27 cellular contexts compared by ENCODE assay signal in genomic region chr7:40598915-40599314, GRCh38.
DNase-seq lines count a peak whose midpoint lies in the region; ATAC-seq and TF ChIP-seq lines count a peak whose summit lies in the region.
"Had no signal": no experiment of that assay in that cellular context is flagged by ENCODE, and none has a peak within 500 bp of the region (broad histone marks: within the 10 kb centered on the region; RNA-seq: fewer than 3 reads in every experiment).

No MANE protein-coding gene starts in this region.

- CTCF ChIA-PET in activated CD8-positive, alpha-beta T cell treated with anti-CD3 and anti-CD28 coated beads, Interleukin-2, amount 10 ng/mL, durations not matched to agents 7 days and 5 days (lab: Charles Lee): interaction anchor here (0.8 kb wide), 1 partner anchor 270 kb away, joined by 3 read pairs; no protein-coding TSS in a partner anchor

- POLR2A ChIA-PET in activated CD8-positive, alpha-beta T cell treated with anti-CD3 and anti-CD28 coated beads, Interleukin-2, amount 10 ng/mL, durations not matched to agents 7 days and 5 days (lab: Charles Lee): no interaction called here

- peaks cover 18 to 21% (median 19%) of the 10 kb centered on the region in 10 experiments for H3K4me1 ChIP-seq in BLaER1 treated with 17β-estradiol and CSF1 and Interleukin-3, amounts not matched to agents 10 nM and 100 nM
- no peaks in the 10 kb centered on the region for H3K4me1 ChIP-seq in Peyer's patch
- H3K4me1 ChIP-seq: HAP-1, left ventricle myocardium inferior had no signal

- intact Hi-C loops in left cardiac atrium (cut with DNase I): no loop called here

- H3K9me3 ChIP-seq in BLaER1 treated with 17β-estradiol and CSF1 and Interleukin-3, amounts not matched to agents 10 nM and 100 nM (replicated peaks in 1 of 11): peaks cover 0 to 13% (median 8%) of the 10 kb centered on the region in 11 experiments; a peak in 14 of 22 replicates
- H3K9me3 ChIP-seq in Peyer's patch: no peaks in the 10 kb centered on the region
- H3K9me3 ChIP-seq: HAP-1, SK-N-SH, tibial nerve had no signal

- no peaks in the 10 kb centered on the region for H3K36me3 Mint-ChIP-seq in activated CD8-positive, alpha-beta T cell treated with anti-CD3 and anti-CD28 coated beads, Interleukin-2, amount 10 ng/mL, durations not matched to agents 7 days and 5 days (ENCODE audit: low read depth)
- H3K36me3 Mint-ChIP-seq: naive B cell had no signal

- H4K20me1 ChIP-seq in BLaER1 treated with 17β-estradiol and CSF1 and Interleukin-3, amounts not matched to agents 10 nM and 100 nM: no peaks in the 10 kb centered on the region

- H3K9ac ChIP-seq in BLaER1 treated with 17β-estradiol and CSF1 and Interleukin-3, amounts not matched to agents 10 nM and 100 nM: no peak overlapping the region
- H3K9ac ChIP-seq: SK-N-SH had no signal

- H3K27ac Mint-ChIP-seq in activated CD8-positive, alpha-beta T cell treated with anti-CD3 and anti-CD28 coated beads, Interleukin-2, amount 10 ng/mL, durations not matched to agents 7 days and 5 days: no peak overlapping the region
- H3K27ac Mint-ChIP-seq: activated CD4-positive, alpha-beta T cell treated with anti-CD3 and anti-CD28 coated beads, Interleukin-2, amount 10 ng/mL, durations not matched to agents 24 days and 14 days; activated T-helper 1 cell treated with anti-CD3 and anti-CD28 coated beads, Interleukin-12 subunit alpha, Interleukin-12 subunit beta, Interleukin-2, Interleukin-4 antibody, amounts not matched to agents 30 ng/mL and 10 ng/mL and 1 ng/mL, durations not matched to agents 14 hours and 24 hours and 36 hours; naive B cell had no signal

- DNase-seq in Jurkat, Clone E6-1 (ENCODE audit: low read depth, low spot score): peak; percentile 58
- DNase-seq in NOMO-1 (lab: John Stamatoyannopoulos, UW; ENCODE audit: unreplicated experiment in 2 of 2) (peak; percentile 67 to 74), Peyer's patch (no peak), left cardiac atrium (no peak)
- DNase-seq in activated CD8-positive, alpha-beta T cell treated with anti-CD3 and anti-CD28 coated beads, Interleukin-2, amount 10 ng/mL, durations not matched to agents 7 days and 5 days: peak; percentile 30
- DNase-seq: activated CD4-positive, alpha-beta T cell treated with anti-CD3 and anti-CD28 coated beads, Interleukin-2, amount 10 ng/mL, durations not matched to agents 24 days and 14 days; activated naive CD4-positive, alpha-beta T cell treated with anti-CD3 and anti-CD28 coated beads, Interleukin-2, amount 50 U/mL, for 16 hours; DMS53; effector CD4-positive, alpha-beta T cell; left ventricle myocardium inferior; naive B cell; NCI-H1417; NCI-H2029 treated with DMSO at 0.1 percent for 48 hours; NCI-H226; NCI-H69; occipital lobe; OCI-M1; SK-N-SH; stimulated activated CD8-positive, alpha-beta memory T cell treated with anti-CD3 and anti-CD28 coated beads, Interleukin-4, amount 100 ng/mL, for 48 hours had no signal

- no peak overlapping the region for H3K4me3 Mint-ChIP-seq in activated CD8-positive, alpha-beta T cell treated with anti-CD3 and anti-CD28 coated beads, Interleukin-2, amount 10 ng/mL, durations not matched to agents 7 days and 5 days
- H3K4me3 Mint-ChIP-seq: activated CD4-positive, alpha-beta T cell treated with anti-CD3 and anti-CD28 coated beads, Interleukin-2, amount 10 ng/mL, durations not matched to agents 24 days and 14 days; activated T-helper 1 cell treated with anti-CD3 and anti-CD28 coated beads, Interleukin-12 subunit alpha, Interleukin-12 subunit beta, Interleukin-2, Interleukin-4 antibody, amounts not matched to agents 30 ng/mL and 10 ng/mL and 1 ng/mL, durations not matched to agents 14 hours and 24 hours and 36 hours; naive B cell had no signal

- no peaks in the 10 kb centered on the region for H3K27me3 ChIP-seq in BLaER1 treated with 17β-estradiol and CSF1 and Interleukin-3, amounts not matched to agents 10 nM and 100 nM
- no peaks in the 10 kb centered on the region for H3K27me3 ChIP-seq in Peyer's patch
- H3K27me3 ChIP-seq: tibial nerve had no signal

- no peak for TF ChIP-seq POLR2A in Peyer's patch (IDR thresholded peaks at IDR 0.05)

- H3K27ac ChIP-seq in BLaER1 treated with 17β-estradiol and CSF1 and Interleukin-3, amounts not matched to agents 10 nM and 100 nM: no peak overlapping the region
- H3K27ac ChIP-seq in Peyer's patch: no peak overlapping the region
- H3K27ac ChIP-seq: epithelial cell of prostate, left ventricle myocardium inferior, tibial nerve, VCaP had no signal

- peak; percentile 15 for ATAC-seq in activated CD8-positive, alpha-beta T cell treated with anti-CD3 and anti-CD28 coated beads, Interleukin-2, amount 10 ng/mL, durations not matched to agents 7 days and 5 days
- ATAC-seq in HG03521 (IDR thresholded peaks at IDR 0.05; ENCODE audit: unreplicated experiment) (no peak), GM21390 (IDR thresholded peaks at IDR 0.05; ENCODE audit: unreplicated experiment) (no peak), left cardiac atrium (no peak)

- H3K9me3 Mint-ChIP-seq in activated CD8-positive, alpha-beta T cell treated with anti-CD3 and anti-CD28 coated beads, Interleukin-2, amount 10 ng/mL, durations not matched to agents 7 days and 5 days (ENCODE audit: insufficient read depth): no peaks in the 10 kb centered on the region
- H3K9me3 Mint-ChIP-seq: activated T-helper 1 cell treated with anti-CD3 and anti-CD28 coated beads, Interleukin-12 subunit alpha, Interleukin-12 subunit beta, Interleukin-2, Interleukin-4 antibody, amounts not matched to agents 30 ng/mL and 10 ng/mL and 1 ng/mL, durations not matched to agents 14 hours and 24 hours and 36 hours had no signal

- no peak overlapping the region for H3K4me3 ChIP-seq in BLaER1 treated with 17β-estradiol and CSF1 and Interleukin-3, amounts not matched to agents 10 nM and 100 nM
- no peak overlapping the region for H3K4me3 ChIP-seq in Jurkat, Clone E6-1 (ENCODE audit: low read length)
- H3K4me3 ChIP-seq in Peyer's patch: no peak overlapping the region
- H3K4me3 ChIP-seq: HAP-1, left ventricle myocardium inferior, tibial nerve had no signal

- peaks cover 22% of the 10 kb centered on the region for H3K4me1 Mint-ChIP-seq in activated CD8-positive, alpha-beta T cell treated with anti-CD3 and anti-CD28 coated beads, Interleukin-2, amount 10 ng/mL, durations not matched to agents 7 days and 5 days (ENCODE audit: low read depth)
- H3K4me1 Mint-ChIP-seq: activated CD4-positive, alpha-beta T cell treated with anti-CD3 and anti-CD28 coated beads, Interleukin-2, amount 10 ng/mL, durations not matched to agents 24 days and 14 days had no signal

- peaks cover 10% of the 10 kb centered on the region for H3K27me3 Mint-ChIP-seq in activated CD8-positive, alpha-beta T cell treated with anti-CD3 and anti-CD28 coated beads, Interleukin-2, amount 10 ng/mL, durations not matched to agents 7 days and 5 days (ENCODE audit: low read depth)
- H3K27me3 Mint-ChIP-seq: activated CD4-positive, alpha-beta T cell treated with anti-CD3 and anti-CD28 coated beads, Interleukin-2, amount 10 ng/mL, durations not matched to agents 24 days and 14 days had no signal

- H3K36me3 ChIP-seq in BLaER1 treated with 17β-estradiol and CSF1 and Interleukin-3, amounts not matched to agents 10 nM and 100 nM: no peaks in the 10 kb centered on the region
- H3K36me3 ChIP-seq in Peyer's patch: no peaks in the 10 kb centered on the region
- H3K36me3 ChIP-seq: HAP-1, left ventricle myocardium inferior, tibial nerve had no signal

- H3K4me2 ChIP-seq in BLaER1 treated with 17β-estradiol and CSF1 and Interleukin-3, amounts not matched to agents 10 nM and 100 nM: peak overlapping the region; percentile 55 to 78 (median 68)
- H3K4me2 ChIP-seq: SK-N-SH had no signal

- no peak for TF ChIP-seq CTCF in Peyer's patch (IDR thresholded peaks at IDR 0.05)

Comparison
In these comparisons a context has a peak if more than half of its experiments do, and no peak if none do; other contexts are left out.
1. DNase-seq: peak in Jurkat, Clone E6-1 (single experiment), NOMO-1 (2 of 2) and activated CD8-positive, alpha-beta T cell treated with anti-CD3 and anti-CD28 coated beads, Interleukin-2, amount 10 ng/mL, durations not matched to agents 7 days and 5 days (single experiment); none in Peyer's patch (0 of 3) and left cardiac atrium (single experiment).